In genomic region chr11:103806130-103806900, GRCh38 we compare ENCODE assay signal across 12 cellular contexts.
DNase-seq lines count a peak whose midpoint lies in the region; ATAC-seq and TF ChIP-seq lines count a peak whose summit lies in the region.
"Had no signal": no experiment of that assay in that cellular context is flagged by ENCODE, and none has a peak within 500 bp of the region (broad histone marks: within the 10 kb centered on the region; RNA-seq: fewer than 3 reads in every experiment).

No MANE protein-coding gene starts in this region.

- peaks cover 33% of the 10 kb centered on the region for H3K4me1 Mint-ChIP-seq in Calu3 (ENCODE audit: low read depth, unreplicated experiment)
- H3K4me1 Mint-ChIP-seq: neural crest cell had no signal

- H3K36me3 Mint-ChIP-seq in Calu3 (ENCODE audit: insufficient read depth, unreplicated experiment) = no peaks in the 10 kb centered on the region

- DNase-seq in Calu3 (peak; percentile 13), choroid plexus epithelial cell (ENCODE audit: low read depth) (peak; percentile 93), mucosa of gallbladder (ENCODE audit: low spot score) (peak; percentile 68), occipital lobe (lab: John Stamatoyannopoulos, UW) (no peak), caudate nucleus (lab: John Stamatoyannopoulos, UW) (no peak)
- DNase-seq in stimulated activated CD4-positive, alpha-beta T cell treated with anti-CD3 and anti-CD28 coated beads, Interleukin-12 subunit alpha, Interleukin-12 subunit beta, amount 100 ng/mL, for 4 hours = no peak
- DNase-seq: activated naive CD4-positive, alpha-beta T cell treated with anti-CD3 and anti-CD28 coated beads, Interleukin-2, amount 50 U/mL, for 16 hours; OCI-M1; WERI-Rb-1 had no signal

- H3K27me3 Mint-ChIP-seq in Calu3 (ENCODE audit: unreplicated experiment) = no peaks in the 10 kb centered on the region

- no peak overlapping the region for H3K4me3 ChIP-seq in choroid plexus epithelial cell (ENCODE audit: low read depth, low read length)

- BruUV-seq in Calu3 (replicated peaks; lab: Mats Ljungman, UMichigan) = no TSS peak

- CTCF ChIA-PET in Calu3 (lab: Charles Lee) = interaction anchor here (0.7 to 1.0 kb wide), 3 partner anchors 39 to 124 kb away, joined by 3 read pairs; no protein-coding TSS in a partner anchor

- no peak overlapping the region for H3K27ac ChIP-seq in caudate nucleus (ENCODE audit: low read depth, low read length)
- H3K27ac ChIP-seq: WERI-Rb-1 had no signal

- intact Hi-C loops in Calu3 (cut with micrococcal nuclease; ENCODE audit: unreplicated experiment) = loop anchor here (2.0 to 5.0 kb wide), 3 partner anchors 82 to 124 kb away; no protein-coding TSS in a partner anchor

- peak overlapping the region; percentile 25 for H3K27ac Mint-ChIP-seq in Calu3 (ENCODE audit: unreplicated experiment)

- peaks cover 2% of the 10 kb centered on the region for H3K9me3 Mint-ChIP-seq in Calu3 (ENCODE audit: low read depth, unreplicated experiment)
- H3K9me3 Mint-ChIP-seq: neural crest cell had no signal

- H3K4me3 Mint-ChIP-seq in Calu3 (ENCODE audit: low read depth, unreplicated experiment) = peak overlapping the region; percentile 26
- H3K4me3 Mint-ChIP-seq: neural crest cell had no signal

- ATAC-seq in HG03159 (IDR thresholded peaks at IDR 0.05; ENCODE audit: unreplicated experiment) = peak; percentile 50
- ATAC-seq in HG03442 (IDR thresholded peaks at IDR 0.05; ENCODE audit: unreplicated experiment) = no peak

- TF ChIP-seq CTCF in Calu3 (IDR thresholded peaks at IDR 0.05; ENCODE audit: unreplicated experiment) = no peak
- no peak for TF ChIP-seq CTCF in choroid plexus epithelial cell (conservative IDR thresholded peaks at IDR 0.05; ENCODE audit: low read depth, low read length)

Comparison
In these comparisons a context has a peak if more than half of its experiments do, and no peak if none do; other contexts are left out.
1. DNase-seq: peak in Calu3 (single experiment), choroid plexus epithelial cell (single experiment) and mucosa of gallbladder (single experiment); none in occipital lobe (single experiment), caudate nucleus (0 of 61) and stimulated activated CD4-positive, alpha-beta T cell treated with anti-CD3 and anti-CD28 coated beads, Interleukin-12 subunit alpha, Interleukin-12 subunit beta, amount 100 ng/mL, for 4 hours (single experiment).